ENCODE assay signal across 11 cellular contexts in the genomic region with DNA sequence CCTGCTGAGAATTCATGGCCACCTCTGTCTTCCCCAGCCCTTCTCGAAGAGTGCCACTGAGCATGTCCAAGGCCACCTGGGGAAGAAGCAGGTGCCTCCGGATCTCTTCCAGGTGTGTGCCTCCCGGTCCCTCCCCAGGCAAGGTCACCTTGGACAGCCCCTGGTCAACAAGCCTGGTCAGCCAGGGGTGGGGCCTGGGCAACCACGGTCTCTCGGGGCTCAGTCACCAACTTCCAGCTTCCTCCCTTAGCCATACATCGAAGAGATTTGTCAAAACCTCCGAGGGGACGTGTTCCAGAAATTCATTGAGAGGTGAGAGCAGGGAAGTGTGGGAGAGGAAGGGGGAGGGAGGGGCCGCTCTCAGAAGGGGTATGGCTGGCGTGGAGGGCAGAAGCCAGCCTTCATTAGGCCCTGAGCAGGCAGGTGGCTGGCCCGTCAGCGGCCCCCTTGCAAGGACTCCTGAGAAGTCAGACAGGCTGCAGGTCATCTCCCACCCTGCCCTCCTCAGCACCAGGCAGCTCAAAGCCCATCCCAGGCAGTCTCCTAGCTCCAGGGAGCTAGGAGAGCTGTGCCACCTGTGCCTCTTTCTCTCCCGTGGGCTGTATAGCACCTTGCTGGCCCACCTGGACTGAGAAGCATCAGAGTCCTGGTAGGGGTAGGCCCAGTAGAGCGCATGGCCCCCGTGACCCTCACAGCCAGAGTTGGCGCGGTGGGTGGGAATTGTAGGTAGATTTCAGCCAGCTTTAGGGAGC. TPM values are rescaled to one million over a fixed set of nuclear protein-coding genes. Genes with fewer than 3 reads are reported as not detected.
DNase-seq lines count a peak whose midpoint lies in the region; ATAC-seq and TF ChIP-seq lines count a peak whose summit lies in the region.
"Had no signal": no experiment of that assay in that cellular context is flagged by ENCODE, and none has a peak within 500 bp of the region (broad histone marks: within the 10 kb centered on the region; RNA-seq: fewer than 3 reads in every experiment).

No MANE protein-coding gene starts in this region.

- no peak for ATAC-seq in GM21529 (IDR thresholded peaks at IDR 0.05; ENCODE audit: unreplicated experiment)

- H3K9ac ChIP-seq in BLaER1, result peak overlapping the region; percentile 100

- peak overlapping the region in 3 of 4 donors; percentile 40 to 74 (median 49) for H3K4me3 Mint-ChIP-seq in IgD-negative memory B cell
- no peak overlapping the region for H3K4me3 Mint-ChIP-seq in dendritic cell treated with granulocyte-macrophage colony-stimulating factor and Interleukin-4, amounts not matched to agents 40 ng/mL and 50 ng/mL, for 4 days
- H3K4me3 Mint-ChIP-seq: nephron progenitor cell had no signal

- H3K36me3 ChIP-seq in BLaER1 (peaks cover 87% of the 10 kb centered on the region), neutrophil (peaks cover 65% of the 10 kb centered on the region)

- DNase-seq in DMS79 (lab: John Stamatoyannopoulos, UW), result no peak
- DNase-seq in NCI-H69 (lab: John Stamatoyannopoulos, UW), result no peak
- no peak for DNase-seq in AG08395 (ENCODE audit: low spot score)
- DNase-seq: NCI-H2081 treated with DMSO at 0.1 percent for 48 hours; nephron progenitor cell; stimulated activated CD4-positive, alpha-beta T cell treated with anti-CD3 and anti-CD28 coated beads, Interleukin-12 subunit alpha, Interleukin-12 subunit beta, amount 100 ng/mL, for 4 hours had no signal

- H3K4me1 Mint-ChIP-seq in IgD-negative memory B cell, result peaks cover 13 to 30% (median 29%) of the 10 kb centered on the region in 3 donors
- H3K4me1 Mint-ChIP-seq in dendritic cell treated with granulocyte-macrophage colony-stimulating factor and Interleukin-4, amounts not matched to agents 40 ng/mL and 50 ng/mL, for 4 days (ENCODE audit: low read depth), result peaks cover 100% of the 10 kb centered on the region

- H3K27me3 ChIP-seq in BLaER1 (no peaks in the 10 kb centered on the region), neutrophil (no peaks in the 10 kb centered on the region)

- H3K9me3 ChIP-seq in BLaER1, result no peaks in the 10 kb centered on the region
- H3K9me3 ChIP-seq in neutrophil, result no peaks in the 10 kb centered on the region

- intact Hi-C loops in dendritic cell treated with granulocyte-macrophage colony-stimulating factor and Interleukin-4, amounts not matched to agents 40 ng/mL and 50 ng/mL, for 4 days (cut with micrococcal nuclease), result loop anchor here (10.0 kb wide), 1 partner anchor 225 kb away; a partner anchor contains a TSS

- H3K36me3 Mint-ChIP-seq in IgD-negative memory B cell, result no peaks in the 10 kb centered on the region
- peaks cover 100% of the 10 kb centered on the region for H3K36me3 Mint-ChIP-seq in dendritic cell treated with granulocyte-macrophage colony-stimulating factor and Interleukin-4, amounts not matched to agents 40 ng/mL and 50 ng/mL, for 4 days (ENCODE audit: low read depth)

- H3K27ac ChIP-seq in BLaER1, result peak overlapping the region; percentile 100
- peak overlapping the region; percentile 99 for H3K27ac ChIP-seq in neutrophil

- no peaks in the 10 kb centered on the region for H3K9me3 Mint-ChIP-seq in IgD-negative memory B cell
- peaks cover 8% of the 10 kb centered on the region for H3K9me3 Mint-ChIP-seq in dendritic cell treated with granulocyte-macrophage colony-stimulating factor and Interleukin-4, amounts not matched to agents 40 ng/mL and 50 ng/mL, for 4 days
- H3K9me3 Mint-ChIP-seq: nephron progenitor cell had no signal

- H4K20me1 ChIP-seq in BLaER1, result no peaks in the 10 kb centered on the region

- H3K4me3 ChIP-seq in BLaER1 (peak overlapping the region; percentile 66), neutrophil (ENCODE audit: low read depth in 1 of 2, low read length in 1 of 2) (peak overlapping the region; percentile 95 to 97)

- H3K4me1 ChIP-seq in BLaER1, result peaks cover 97% of the 10 kb centered on the region
- peaks cover 99 to 100% of the 10 kb centered on the region in 2 experiments for H3K4me1 ChIP-seq in neutrophil (ENCODE audit: control insufficient read depth in 1 of 2, insufficient read depth in 1 of 2, low read depth in 1 of 2, low read length in 1 of 2)

- peak overlapping the region; percentile 99 for H3K4me2 ChIP-seq in BLaER1

- H3K27ac Mint-ChIP-seq in IgD-negative memory B cell, result peak overlapping the region; percentile 86 to 94 (median 90)
- peak overlapping the region; percentile 98 for H3K27ac Mint-ChIP-seq in dendritic cell treated with granulocyte-macrophage colony-stimulating factor and Interleukin-4, amounts not matched to agents 40 ng/mL and 50 ng/mL, for 4 days
- H3K27ac Mint-ChIP-seq: nephron progenitor cell had no signal

- peaks cover 2% of the 10 kb centered on the region for H3K27me3 Mint-ChIP-seq in IgD-negative memory B cell
- H3K27me3 Mint-ChIP-seq in dendritic cell treated with granulocyte-macrophage colony-stimulating factor and Interleukin-4, amounts not matched to agents 40 ng/mL and 50 ng/mL, for 4 days, result no peaks in the 10 kb centered on the region

- TF ChIP-seq CTCF in neutrophil (IDR thresholded peaks at IDR 0.05), result no peak

RNA-seq across cellular contexts. Expression of a gene that starts 9.3 kb away (rescaled TPM):
- polyA plus RNA-seq in IgD-negative memory B cell, result 17.3 TPM

RNA-seq across cellular contexts. Expression of a gene that starts 13.5 kb away (rescaled TPM):
- polyA plus RNA-seq in IgD-negative memory B cell, result 26.2 TPM

RNA-seq across cellular contexts. Expression of a gene that starts 23.6 kb away (rescaled TPM):
- polyA plus RNA-seq in IgD-negative memory B cell, result 5.5 TPM
